Comparison of ENCODE assay signal across 21 cellular contexts in genomic region chr1:174112489-174113162, GRCh38. TPM values are rescaled to one million over a fixed set of nuclear protein-coding genes. Genes with fewer than 3 reads are reported as not detected.
DNase-seq lines count a peak whose midpoint lies in the region; ATAC-seq, FAIRE-seq and TF ChIP-seq lines count a peak whose summit lies in the region.
"Had no signal": no experiment of that assay in that cellular context is flagged by ENCODE, and none has a peak within 500 bp of the region (broad histone marks: within the 10 kb centered on the region; RNA-seq: fewer than 3 reads in every experiment).

No MANE protein-coding gene starts in this region.

- no peak overlapping the region for H3K4me2 ChIP-seq in HCT116 (ENCODE audit: low read length)
- H3K4me2 ChIP-seq in neural progenitor cell, result peak overlapping the region; percentile 24

- H3K9me2 ChIP-seq in HCT116 (ENCODE audit: insufficient read depth), result no peaks in the 10 kb centered on the region

- no TSS peak for BruUV-seq in HCT116 (replicated peaks; lab: Mats Ljungman, UMichigan)

- no peak for TF ChIP-seq RAD21 in HCT116 (IDR thresholded peaks at IDR 0.05; ENCODE audit: low read depth)

- no peak for ATAC-seq in HCT116
- ATAC-seq: PC-3 had no signal

- TF ChIP-seq POLR2A in HCT116 (IDR thresholded peaks at IDR 0.05; ENCODE audit: borderline replicate concordance, extremely low read depth, insufficient read depth, insufficient read length), result no peak

- H3K27me3 ChIP-seq in HCT116 (ENCODE audit: insufficient read depth, low read length) (no peaks in the 10 kb centered on the region), neural progenitor cell (no peaks in the 10 kb centered on the region)
- H3K27me3 ChIP-seq: SJSA1 had no signal

- H3K36me3 ChIP-seq in HCT116 (ENCODE audit: control insufficient read depth in 1 of 2, insufficient read depth in 2 of 2, low read length in 2 of 2), result no peaks in the 10 kb centered on the region
- H3K36me3 ChIP-seq in neural progenitor cell, result no peaks in the 10 kb centered on the region
- no peaks in the 10 kb centered on the region for H3K36me3 ChIP-seq in kidney (ENCODE audit: control insufficient read depth in 1 of 2, insufficient read depth in 2 of 2, low read length in 2 of 2)
- H3K36me3 ChIP-seq: SJSA1 had no signal

- H3K4me3 Mint-ChIP-seq in neural progenitor cell, result no peak overlapping the region

- H3F3A ChIP-seq in neural progenitor cell (ENCODE audit: low read depth), result no peaks in the 10 kb centered on the region

- H3K27ac ChIP-seq in HCT116 (ENCODE audit: low read depth, low read length), result no peak overlapping the region
- H3K27ac ChIP-seq in neural progenitor cell, result no peak overlapping the region
- no peak overlapping the region for H3K27ac ChIP-seq in kidney (ENCODE audit: low read depth in 2 of 2, low read length in 2 of 2)
- H3K27ac ChIP-seq: C4-2B, RWPE1, SJSA1 had no signal

- FAIRE-seq in D721Med (lab: Jason Lieb, UNC), result peak; percentile 48
- no peak for FAIRE-seq in kidney (lab: Jason Lieb, UNC)

- H3K4me1 ChIP-seq in HCT116 (ENCODE audit: control insufficient read depth in 1 of 2, insufficient read depth in 2 of 2, low read length in 2 of 2), result no peaks in the 10 kb centered on the region
- H3K4me1 ChIP-seq in neural progenitor cell, result peaks cover 10% of the 10 kb centered on the region
- H3K4me1 ChIP-seq in kidney (ENCODE audit: control insufficient read depth in 1 of 2, insufficient read depth in 1 of 2, low read depth in 1 of 2, low read length in 2 of 2), result peaks cover 0 to 2% of the 10 kb centered on the region in 2 donors
- H3K4me1 ChIP-seq: SJSA1 had no signal

- no peaks in the 10 kb centered on the region for H3K9me3 Mint-ChIP-seq in neural progenitor cell

- H3K4me1 Mint-ChIP-seq in neural progenitor cell, result peaks cover 6% of the 10 kb centered on the region

- no peaks in the 10 kb centered on the region for H3K9me3 ChIP-seq in HCT116 (ENCODE audit: control insufficient read depth in 1 of 2, insufficient read depth in 1 of 2, low read depth in 1 of 2, low read length in 2 of 2)
- no peaks in the 10 kb centered on the region for H3K9me3 ChIP-seq in neural progenitor cell (ENCODE audit: low read depth)
- H3K9me3 ChIP-seq in kidney (ENCODE audit: control insufficient read depth in 1 of 2, low read length in 2 of 2), result no peaks in the 10 kb centered on the region
- H3K9me3 ChIP-seq: SJSA1 had no signal

- no peaks in the 10 kb centered on the region for H4K20me1 ChIP-seq in HCT116 (ENCODE audit: insufficient read depth)
- H4K20me1 ChIP-seq in neural progenitor cell (ENCODE audit: low read depth), result no peaks in the 10 kb centered on the region

- H3K79me2 ChIP-seq in HCT116 (ENCODE audit: insufficient read depth, low read length) (no peaks in the 10 kb centered on the region), neural progenitor cell (ENCODE audit: low read depth) (no peaks in the 10 kb centered on the region)

- no peak overlapping the region for H3K27ac Mint-ChIP-seq in neural progenitor cell

- TF ChIP-seq CTCF in D721Med (IDR thresholded peaks at IDR 0.05; ENCODE audit: insufficient read depth, missing control alignments) (no peak), HCT116 (IDR thresholded peaks at IDR 0.05 in 2 of 3, conservative IDR thresholded peaks at IDR 0.05 in 1 of 3; ENCODE audit: borderline replicate concordance in 1 of 3, insufficient read depth in 1 of 3, low read depth in 2 of 3, low read length in 2 of 3) (no peak), choroid plexus epithelial cell (conservative IDR thresholded peaks at IDR 0.05; ENCODE audit: low read depth, low read length) (no peak), neural progenitor cell (IDR thresholded peaks at IDR 0.05) (no peak), kidney (IDR thresholded peaks at IDR 0.05; ENCODE audit: borderline replicate concordance, extremely low read depth, insufficient read depth) (no peak)

- H3K27me3 Mint-ChIP-seq in neural progenitor cell (ENCODE audit: insufficient read depth, low read depth), result no peaks in the 10 kb centered on the region

- CTCF ChIA-PET in HCT116 (lab: Charles Lee), result no interaction called here

- no peak overlapping the region for H3K4me3 ChIP-seq in HCT116 (replicated peaks in 1 of 2; ENCODE audit: low read depth in 1 of 2, low read length in 2 of 2)
- H3K4me3 ChIP-seq in choroid plexus epithelial cell (ENCODE audit: low read depth, low read length), result no peak overlapping the region
- no peak overlapping the region for H3K4me3 ChIP-seq in neural progenitor cell
- H3K4me3 ChIP-seq in kidney (ENCODE audit: low read length in 2 of 2), result no peak overlapping the region
- H3K4me3 ChIP-seq: SJSA1 had no signal

- DNase-seq in D721Med (ENCODE audit: insufficient read length, low spot score), result no peak
- DNase-seq in HCT116 (ENCODE audit: low read depth, low spot score), result no peak
- peak; percentile 11 for DNase-seq in choroid plexus epithelial cell (ENCODE audit: low read depth)
- DNase-seq in neural progenitor cell (ENCODE audit: low spot score), result no peak
- DNase-seq in NCI-H2029 treated with DMSO at 0.1 percent for 48 hours (lab: John Stamatoyannopoulos, UW), result no peak
- no peak for DNase-seq in stimulated activated CD4-positive, alpha-beta T cell treated with anti-CD3 and anti-CD28 coated beads, Interleukin-4, amount 100 ng/mL, for 24 hours
- DNase-seq in kidney, result no peak
- DNase-seq: ACHN, AML-193, DMS79 treated with DMSO at 0.1 percent for 48 hours, Kasumi-1, MM.1S, NCI-H1092, NCI-H1436 treated with DMSO at 0.1 percent for 48 hours, NCI-H510A, NCI-H748 treated with DMSO at 0.1 percent for 48 hours, PC-3, SW 1271 had no signal

- H2AFZ ChIP-seq in HCT116 (ENCODE audit: low read depth, low read length, poor library complexity, severe bottlenecking) (peak overlapping the region; percentile 31), neural progenitor cell (replicated peaks) (peak overlapping the region; percentile 32)

- POLR2A ChIA-PET in HCT116 (lab: Charles Lee), result no interaction called here

- RAD21 ChIA-PET in HCT116 (lab: Charles Lee; ENCODE audit: low non-redundant PET in 1 of 2, low total read pairs in 2 of 2, uncharacterized antibody in 2 of 2, unreplicated experiment in 2 of 2), result no interaction called here

- no peaks in the 10 kb centered on the region for H3K36me3 Mint-ChIP-seq in neural progenitor cell

- no peak overlapping the region for H3K9ac ChIP-seq in HCT116 (ENCODE audit: low read length)
- no peak overlapping the region for H3K9ac ChIP-seq in neural progenitor cell
- H3K9ac ChIP-seq in kidney (ENCODE audit: low read length in 2 of 2), result no peak overlapping the region

- intact Hi-C loops in HCT116 (cut with micrococcal nuclease), result no loop called here
- intact Hi-C loops in kidney (cut with DNase I), result no loop called here

TF ChIP-seq in HCT116, 20 proteins besides CTCF, POLR2A, EP300 and RAD21:
- TF ChIP-seq SRF (IDR thresholded peaks at IDR 0.05; ENCODE audit: low read depth) (no peak), TCF7L2 (IDR thresholded peaks at IDR 0.05; ENCODE audit: borderline replicate concordance, extremely low read depth, insufficient read depth, insufficient read length) (no peak), JUND (IDR thresholded peaks at IDR 0.05) (no peak), ATF3 (IDR thresholded peaks at IDR 0.05) (no peak), CBX3 (IDR thresholded peaks at IDR 0.05; ENCODE audit: low read depth) (no peak), EZH2 (IDR thresholded peaks at IDR 0.05) (no peak)

RNA-seq across cellular contexts. Expression of gene RABGAP1L, which starts 46.7 kb away (rescaled TPM):
- 29.3 TPM for total RNA-seq in HCT116 (2021; ENCODE audit: unreplicated experiment)
- 11.4 and 13.1 TPM in 2 replicates for polyA plus RNA-seq in HCT116 (2012)
- 23.5 and 46.0 TPM in 2 replicates for total RNA-seq in neural progenitor cell (ENCODE audit: low replicate concordance)
- total RNA-seq in kidney, result 48.5 TPM
- 16.2 TPM for polyA plus RNA-seq in kidney (ENCODE audit: insufficient read depth, low read depth, low replicate concordance)
